ENCODE assay signal across 10 cellular contexts in the genomic region with DNA sequence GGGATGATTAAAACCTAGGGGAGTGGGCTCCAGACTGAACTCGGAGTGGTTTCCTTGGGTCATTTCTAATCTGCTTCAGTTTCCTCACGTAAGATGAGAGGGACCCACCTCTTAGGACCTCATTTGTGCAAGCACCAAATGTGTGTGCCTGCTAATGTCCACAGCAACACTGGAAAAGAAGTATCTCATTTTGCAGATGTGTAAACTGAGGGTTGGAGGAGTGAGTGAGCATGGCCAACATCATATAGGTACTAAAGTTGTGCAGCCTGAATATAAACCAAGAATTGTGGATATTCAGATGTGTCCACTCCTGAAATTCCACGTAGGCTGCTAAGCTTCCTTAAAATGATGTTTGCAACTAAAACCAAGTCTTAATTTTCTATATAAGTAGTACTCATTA. TPM values are rescaled to one million over a fixed set of nuclear protein-coding genes. Genes with fewer than 3 reads are reported as not detected.
A peak's percentile ranks its signal among the peaks of the same experiment; 100 is the strongest.
DNase-seq lines count a peak whose midpoint lies in the region; ATAC-seq and TF ChIP-seq lines count a peak whose summit lies in the region.
"Had no signal": no experiment of that assay in that cellular context is flagged by ENCODE, and none has a peak within 500 bp of the region (broad histone marks: within the 10 kb centered on the region; RNA-seq: fewer than 3 reads in every experiment).

No MANE protein-coding gene starts in this region.

- ATAC-seq in IMR-90 (ENCODE audit: low read depth) (no peak), HG02642 (IDR thresholded peaks at IDR 0.05; ENCODE audit: poor library complexity, unreplicated experiment) (no peak), GM19035 (IDR thresholded peaks at IDR 0.05; ENCODE audit: unreplicated experiment) (no peak)

- peaks cover 66% of the 10 kb centered on the region for H3K79me2 ChIP-seq in ACC112 (ENCODE audit: control insufficient read depth, insufficient read depth, low read length, unreplicated experiment)

- no peak for TF ChIP-seq POLR2A in IMR-90 (IDR thresholded peaks at IDR 0.05; ENCODE audit: low read depth, low read length)

- H4K8ac ChIP-seq in IMR-90 (ENCODE audit: low read depth in 2 of 2, low read length in 2 of 2) = peak overlapping the region; percentile 21 to 82; a peak in 3 of 4 replicates

- H2BK15ac ChIP-seq in IMR-90 (ENCODE audit: low read depth, low read length) = peak overlapping the region; percentile 17; the same call in 2 of the 3 replicates

- H3K9ac ChIP-seq in IMR-90 (ENCODE audit: low read depth, low read length) = no peak overlapping the region

- H3K9me1 ChIP-seq in IMR-90 (ENCODE audit: insufficient read depth, low read length) = peaks cover 50% of the 10 kb centered on the region

- peaks cover 50 to 82% of the 10 kb centered on the region in 2 experiments for H3K79me1 ChIP-seq in IMR-90 (ENCODE audit: low read depth in 1 of 2, low read length in 2 of 2)

- TF ChIP-seq RAD21 in IMR-90 (IDR thresholded peaks at IDR 0.05; ENCODE audit: low read length) = no peak

- peak overlapping the region; percentile 72; the same call in 1 of the 2 replicates for H2BK20ac ChIP-seq in IMR-90 (ENCODE audit: low read depth, low read length)

- CTCF ChIA-PET in IMR-90 (lab: Yijun Ruan, JAX) = interaction anchor here (0.8 kb wide), 1 partner anchor 202 kb away, joined by 4 read pairs; no protein-coding TSS in a partner anchor

- H3K4me2 ChIP-seq in IMR-90 (ENCODE audit: low read depth, low read length) = peak overlapping the region; percentile 37; the same call in 1 of the 2 replicates

- no CpG with 5 or more reads among the region's 3 CpGs for WGBS in IMR-90 (ENCODE audit: extremely low coverage in 2 of 2, insufficient read length in 1 of 2), 2 experiments

- H3K9me3 ChIP-seq in IMR-90 (ENCODE audit: control insufficient read depth, insufficient read depth, low read length) (no peaks in the 10 kb centered on the region), neutrophil (no peaks in the 10 kb centered on the region)

- H3K4me1 ChIP-seq in ACC112 (ENCODE audit: control insufficient read depth, insufficient read depth, low read length, unreplicated experiment) = peaks cover 67% of the 10 kb centered on the region
- peaks cover 18% of the 10 kb centered on the region for H3K4me1 ChIP-seq in IMR-90 (ENCODE audit: control insufficient read depth, insufficient read depth, low read length)
- peaks cover 34 to 47% of the 10 kb centered on the region in 2 experiments for H3K4me1 ChIP-seq in neutrophil (ENCODE audit: control insufficient read depth in 1 of 2, insufficient read depth in 1 of 2, low read depth in 1 of 2, low read length in 1 of 2)

- no peak overlapping the region for H2AFZ ChIP-seq in ACC112 (ENCODE audit: low read length, unreplicated experiment)
- no peak overlapping the region for H2AFZ ChIP-seq in IMR-90 (replicated peaks; ENCODE audit: low read length, poor library complexity)

- peak overlapping the region; percentile 77; the same call in 1 of the 2 replicates for H3K23ac ChIP-seq in IMR-90 (ENCODE audit: low read depth, low read length)

- peak overlapping the region; percentile 83; the same call in 1 of the 2 replicates for H2AK5ac ChIP-seq in IMR-90 (ENCODE audit: low read depth, low read length)

- peak overlapping the region; percentile 4; the same call in 1 of the 2 replicates for H3K18ac ChIP-seq in IMR-90 (ENCODE audit: low read depth, low read length)

- peaks cover 6% of the 10 kb centered on the region for H4K20me1 ChIP-seq in IMR-90 (ENCODE audit: insufficient read depth, low read length)

- intact Hi-C loops in IMR-90 (cut with micrococcal nuclease) = no loop called here

- peak overlapping the region; percentile 63 for H3K14ac ChIP-seq in IMR-90 (replicated peaks; ENCODE audit: low read depth, low read length)

- no TSS peak for BruUV-seq in IMR-90 (replicated peaks; lab: Mats Ljungman, UMichigan)

- H3K4ac ChIP-seq in IMR-90 (ENCODE audit: low read depth, low read length) = peak overlapping the region; percentile 69

- DNase-seq in IMR-90 (no peak), NCI-H1048 (lab: John Stamatoyannopoulos, UW) (no peak), HUDEP-2 (lab: John Stamatoyannopoulos, UW; ENCODE audit: unreplicated experiment in 76 of 76) (no peak)
- DNase-seq: effector CD8-positive, alpha-beta T cell; NCI-H2171 had no signal

- H2AK9ac ChIP-seq in IMR-90 (replicated peaks; ENCODE audit: low read depth, low read length, poor library complexity) = peak overlapping the region; percentile 85

- peak overlapping the region; percentile 82 for H4K91ac ChIP-seq in IMR-90 (ENCODE audit: insufficient read depth, low read depth, low read length)

- peak overlapping the region; percentile 20 for H4K5ac ChIP-seq in IMR-90 (ENCODE audit: low read depth, low read length)

- in situ Hi-C loops in IMR-90 (cut with MboI; ENCODE audit: low sequenced_read_pairs) = no loop called here

- H2BK5ac ChIP-seq in IMR-90 (ENCODE audit: low read depth, low read length, poor library complexity, severe bottlenecking) = peak overlapping the region; percentile 37

- no peak for TF ChIP-seq CTCF in IMR-90 (conservative IDR thresholded peaks at IDR 0.05; ENCODE audit: low read depth, low read length)
- TF ChIP-seq CTCF in neutrophil (IDR thresholded peaks at IDR 0.05) = no peak

- dilution Hi-C loops in IMR-90 (cut with HindIII; ENCODE audit: low sequenced_read_pairs, unreplicated experiment) = no loop called here

- POLR2A ChIA-PET in IMR-90 (lab: Charles Lee; ENCODE audit: unreplicated experiment) = interaction anchor here (0.6 kb wide), 1 partner anchor 51 kb away, joined by 3 read pairs; no protein-coding TSS in a partner anchor

- no peaks in the 10 kb centered on the region for H3K27me3 ChIP-seq in ACC112 (ENCODE audit: insufficient read depth, low read length)
- no peaks in the 10 kb centered on the region for H3K27me3 ChIP-seq in IMR-90 (ENCODE audit: control insufficient read depth, insufficient read depth, low read length)
- no peaks in the 10 kb centered on the region for H3K27me3 ChIP-seq in neutrophil

- H3K56ac ChIP-seq in IMR-90 (ENCODE audit: extremely low read depth, insufficient read depth, low read length) = peak overlapping the region; percentile 49

- H3K36me3 ChIP-seq in ACC112 (ENCODE audit: insufficient read depth, low read length) (0 out of 2 replicates have a peak, but pooled peaks cover 3% of the 10 kb centered on the region), IMR-90 (ENCODE audit: control insufficient read depth, insufficient read depth, low read length) (peaks cover 3% of the 10 kb centered on the region; the same call in 1 of the 2 replicates), neutrophil (no peaks in the 10 kb centered on the region)

- H2BK120ac ChIP-seq in IMR-90 (ENCODE audit: low read depth, low read length) = peak overlapping the region; percentile 58

- peak overlapping the region; percentile 46; the same call in 1 of the 2 replicates for H3K4me3 ChIP-seq in ACC112 (ENCODE audit: low read depth, low read length)
- no peak overlapping the region for H3K4me3 ChIP-seq in IMR-90 (ENCODE audit: insufficient read depth, low read depth, low read length)
- no peak overlapping the region for H3K4me3 ChIP-seq in neutrophil (ENCODE audit: low read depth in 1 of 2, low read length in 1 of 2)

- H3K27ac ChIP-seq in ACC112 (ENCODE audit: low read depth, low read length) = peak overlapping the region; percentile 93
- H3K27ac ChIP-seq in IMR-90 (ENCODE audit: insufficient read depth, low read length) = peak overlapping the region; percentile 63
- peak overlapping the region; percentile 67 for H3K27ac ChIP-seq in cingulate gyrus (ENCODE audit: low read depth, low read length)
- peak overlapping the region; percentile 70 for H3K27ac ChIP-seq in neutrophil

TF ChIP-seq in IMR-90, 13 proteins besides CTCF, POLR2A, EP300 and RAD21:
- TF ChIP-seq MAFK (IDR thresholded peaks at IDR 0.05; ENCODE audit: low read depth, low read length) = no peak
- TF ChIP-seq, protein P1, sequence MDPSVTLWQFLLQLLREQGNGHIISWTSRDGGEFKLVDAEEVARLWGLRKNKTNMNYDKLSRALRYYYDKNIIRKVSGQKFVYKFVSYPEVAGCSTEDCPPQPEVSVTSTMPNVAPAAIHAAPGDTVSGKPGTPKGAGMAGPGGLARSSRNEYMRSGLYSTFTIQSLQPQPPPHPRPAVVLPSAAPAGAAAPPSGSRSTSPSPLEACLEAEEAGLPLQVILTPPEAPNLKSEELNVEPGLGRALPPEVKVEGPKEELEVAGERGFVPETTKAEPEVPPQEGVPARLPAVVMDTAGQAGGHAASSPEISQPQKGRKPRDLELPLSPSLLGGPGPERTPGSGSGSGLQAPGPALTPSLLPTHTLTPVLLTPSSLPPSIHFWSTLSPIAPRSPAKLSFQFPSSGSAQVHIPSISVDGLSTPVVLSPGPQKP (IDR thresholded peaks at IDR 0.05; ENCODE audit: borderline replicate concordance, low read depth, low read length) = no peak
- TF ChIP-seq CHD1 (IDR thresholded peaks at IDR 0.05; ENCODE audit: low read depth, low read length) = no peak
- TF ChIP-seq RCOR1 (IDR thresholded peaks at IDR 0.05; ENCODE audit: insufficient replicate concordance, low read length) = no peak
- no peak for TF ChIP-seq MAZ (IDR thresholded peaks at IDR 0.05; ENCODE audit: borderline replicate concordance, low read depth, low read length)
- no peak for TF ChIP-seq CEBPB (IDR thresholded peaks at IDR 0.05; ENCODE audit: low read depth, low read length)
- TF ChIP-seq NFE2L2 (IDR thresholded peaks at IDR 0.05; ENCODE audit: low read depth, low read length) = no peak

RNA-seq across cellular contexts. Expression of a gene that starts 51.7 kb away (rescaled TPM):
- 10.9 and 16.7 TPM in 2 replicates for total RNA-seq in IMR-90 (2012; rRNA removed)
- 114 and 129 TPM in 2 replicates for polyA plus RNA-seq in IMR-90 (2012; rRNA removed)
- 128 and 171 TPM in 2 replicates for polyA plus RNA-seq in IMR-90 (2012; cell fraction: cytosol; rRNA removed)
- polyA plus RNA-seq in IMR-90 (2012; cell fraction: nucleus; rRNA removed; ENCODE audit: low replicate concordance) = 210 and 388 TPM in 2 replicates
